Comparison of ENCODE assay signal across 2 cellular contexts in the genomic region with DNA sequence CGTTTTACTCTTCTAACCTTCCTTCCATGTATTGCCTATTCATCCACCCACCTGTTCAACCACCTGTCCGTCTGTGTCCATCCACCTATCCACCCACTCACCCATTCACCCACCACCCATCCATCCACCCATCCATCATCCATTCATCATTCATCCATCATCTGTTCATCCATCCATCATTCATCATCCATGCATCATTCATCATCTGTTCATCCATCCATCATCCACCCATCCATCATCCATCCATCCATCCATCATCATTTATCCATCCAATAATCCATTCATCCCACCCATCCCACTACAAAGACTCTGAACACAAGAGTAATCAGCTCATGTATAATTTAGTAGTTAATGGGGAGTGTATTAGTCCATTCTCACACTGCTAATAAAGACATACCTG.
TF ChIP-seq lines count a peak whose summit lies in the region.

No MANE protein-coding gene starts in this region.

TF ChIP-seq in HEK293, 187 proteins besides CTCF, POLR2A, EP300 and RAD21 (continued from another document):
- TF ChIP-seq, protein P1, sequence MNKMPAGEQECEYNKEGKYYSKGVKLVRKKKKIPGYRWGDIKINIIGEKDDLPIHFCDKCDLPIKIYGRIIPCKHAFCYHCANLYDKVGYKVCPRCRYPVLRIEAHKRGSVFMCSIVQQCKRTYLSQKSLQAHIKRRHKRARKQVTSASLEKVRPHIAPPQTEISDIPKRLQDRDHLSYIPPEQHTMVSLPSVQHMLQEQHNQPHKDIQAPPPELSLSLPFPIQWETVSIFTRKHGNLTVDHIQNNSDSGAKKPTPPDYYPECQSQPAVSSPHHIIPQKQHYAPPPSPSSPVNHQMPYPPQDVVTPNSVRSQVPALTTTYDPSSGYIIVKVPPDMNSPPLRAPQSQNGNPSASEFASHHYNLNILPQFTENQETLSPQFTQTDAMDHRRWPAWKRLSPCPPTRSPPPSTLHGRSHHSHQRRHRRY (tag by site-specific recombination; IDR thresholded peaks at IDR 0.05), result no peak
- TF ChIP-seq ZNF366 (tag by site-specific recombination; conservative IDR thresholded peaks at IDR 0.05), result peak; percentile 88

TF ChIP-seq in K562, 482 proteins besides CTCF, POLR2A, EP300 and RAD21 (continued from another document):
- TF ChIP-seq, protein P2, sequence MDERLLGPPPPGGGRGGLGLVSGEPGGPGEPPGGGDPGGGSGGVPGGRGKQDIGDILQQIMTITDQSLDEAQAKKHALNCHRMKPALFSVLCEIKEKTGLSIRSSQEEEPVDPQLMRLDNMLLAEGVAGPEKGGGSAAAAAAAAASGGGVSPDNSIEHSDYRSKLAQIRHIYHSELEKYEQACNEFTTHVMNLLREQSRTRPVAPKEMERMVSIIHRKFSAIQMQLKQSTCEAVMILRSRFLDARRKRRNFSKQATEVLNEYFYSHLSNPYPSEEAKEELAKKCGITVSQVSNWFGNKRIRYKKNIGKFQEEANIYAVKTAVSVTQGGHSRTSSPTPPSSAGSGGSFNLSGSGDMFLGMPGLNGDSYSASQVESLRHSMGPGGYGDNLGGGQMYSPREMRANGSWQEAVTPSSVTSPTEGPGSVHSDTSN (CRISPR knock-in tag; IDR thresholded peaks at IDR 0.05; ENCODE audit: low read depth), result no peak
- TF ChIP-seq, protein P2 (tag; conservative IDR thresholded peaks at IDR 0.05; ENCODE audit: low read depth), result peak; percentile 58
- no peak for TF ChIP-seq HEY1 (CRISPR knock-in tag; IDR thresholded peaks at IDR 0.05; ENCODE audit: borderline replicate concordance)
- TF ChIP-seq, protein P3, sequence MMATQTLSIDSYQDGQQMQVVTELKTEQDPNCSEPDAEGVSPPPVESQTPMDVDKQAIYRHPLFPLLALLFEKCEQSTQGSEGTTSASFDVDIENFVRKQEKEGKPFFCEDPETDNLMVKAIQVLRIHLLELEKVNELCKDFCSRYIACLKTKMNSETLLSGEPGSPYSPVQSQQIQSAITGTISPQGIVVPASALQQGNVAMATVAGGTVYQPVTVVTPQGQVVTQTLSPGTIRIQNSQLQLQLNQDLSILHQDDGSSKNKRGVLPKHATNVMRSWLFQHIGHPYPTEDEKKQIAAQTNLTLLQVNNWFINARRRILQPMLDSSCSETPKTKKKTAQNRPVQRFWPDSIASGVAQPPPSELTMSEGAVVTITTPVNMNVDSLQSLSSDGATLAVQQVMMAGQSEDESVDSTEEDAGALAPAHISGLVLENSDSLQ (IDR thresholded peaks at IDR 0.05), result peak; percentile 54; the same call in 1 of the 2 replicates
